19 cellular contexts compared by ENCODE assay signal in the genomic region with DNA sequence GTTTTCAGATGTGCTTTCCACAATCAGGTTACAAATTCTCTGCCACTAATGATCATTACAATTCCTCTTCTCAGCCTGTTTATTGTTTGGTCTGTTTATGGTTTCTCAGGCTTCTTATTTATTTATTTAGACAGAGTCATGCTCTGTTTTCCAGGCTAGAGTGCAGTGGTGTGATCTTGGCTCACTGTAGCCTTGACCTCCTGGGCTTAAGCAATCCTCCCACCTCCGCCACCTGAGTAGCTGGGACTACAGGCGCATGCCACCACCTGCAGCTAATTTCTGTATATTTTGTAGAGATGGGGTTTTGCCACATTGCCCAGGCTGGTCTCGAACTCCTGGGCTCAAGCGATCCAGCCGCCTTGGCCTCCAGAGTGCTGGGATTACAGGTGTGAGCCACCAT. TPM values are rescaled to one million over a fixed set of nuclear protein-coding genes. Genes with fewer than 3 reads are reported as not detected.
DNase-seq lines count a peak whose midpoint lies in the region; ATAC-seq and TF ChIP-seq lines count a peak whose summit lies in the region.
"Had no signal": no experiment of that assay in that cellular context is flagged by ENCODE, and none has a peak within 500 bp of the region (broad histone marks: within the 10 kb centered on the region; RNA-seq: fewer than 3 reads in every experiment).

No MANE protein-coding gene starts in this region.

- no peak overlapping the region for H3K27ac ChIP-seq in CD4-positive, alpha-beta memory T cell (ENCODE audit: low read depth, low read length)
- H3K27ac ChIP-seq: KMS-11, RWPE1 had no signal

- intact Hi-C loops in CD4-positive, alpha-beta memory T cell (cut with micrococcal nuclease) = no loop called here

- no peaks in the 10 kb centered on the region for H3K36me3 ChIP-seq in CD4-positive, alpha-beta memory T cell (ENCODE audit: insufficient read depth, low read length)

- CTCF ChIA-PET in CD4-positive, alpha-beta memory T cell (lab: Charles Lee; ENCODE audit: partially characterized antibody) = no interaction called here
- CTCF ChIA-PET in WTC11 (lab: Charles Lee) = interaction anchor here (1.2 kb wide), 1 partner anchor 17 kb away, joined by 3 read pairs; no protein-coding TSS in a partner anchor

- DNase-seq in CD4-positive, alpha-beta memory T cell = no peak
- DNase-seq in WTC11 (ENCODE audit: low spot score) = no peak
- no peak for DNase-seq in mesothelial cell of epicardium (ENCODE audit: low spot score in 2 of 2, unreplicated experiment in 2 of 2)
- no peak for DNase-seq in stimulated activated effector memory CD8-positive, alpha-beta T cell treated with anti-CD3 and anti-CD28 coated beads, Interleukin-12 subunit alpha, Interleukin-12 subunit beta, amount 100 ng/mL, for 72 hours (ENCODE audit: low spot score in 2 of 2)
- DNase-seq in mesenteric fat pad (ENCODE audit: low spot score) = no peak
- no peak for DNase-seq in RKO (ENCODE audit: low spot score)
- no peak for DNase-seq in NK-92 treated with Interleukin-12 subunit alpha and Interleukin-12 subunit beta, amount 100 ng/mL, for 24 hours (lab: John Stamatoyannopoulos, UW)
- DNase-seq: C1 segment of cervical spinal cord, DND-41, NCI-H1417 treated with DMSO at 0.1 percent for 48 hours, NCI-H2029, NCI-H345, NCI-H524 treated with DMSO at 0.1 percent for 48 hours, PC-3, SIG-M5 had no signal

- H3K9me3 Mint-ChIP-seq in CD4-positive, alpha-beta memory T cell = no peaks in the 10 kb centered on the region
- H3K9me3 Mint-ChIP-seq in WTC11 (no peaks in the 10 kb centered on the region), mesothelial cell of epicardium (no peaks in the 10 kb centered on the region)
- peaks cover 3% of the 10 kb centered on the region for H3K9me3 Mint-ChIP-seq in stimulated activated effector memory CD8-positive, alpha-beta T cell treated with anti-CD3 and anti-CD28 coated beads, Interleukin-12 subunit alpha, Interleukin-12 subunit beta, amount 100 ng/mL, for 72 hours

- ATAC-seq in WTC11 = no peak
- no peak for ATAC-seq in stimulated activated effector memory CD8-positive, alpha-beta T cell treated with anti-CD3 and anti-CD28 coated beads, Interleukin-12 subunit alpha, Interleukin-12 subunit beta, amount 100 ng/mL, for 72 hours
- ATAC-seq: PC-3 had no signal

- H3K27me3 ChIP-seq in CD4-positive, alpha-beta memory T cell (ENCODE audit: insufficient read depth, low read length) = no peaks in the 10 kb centered on the region

- H3K4me3 Mint-ChIP-seq in CD4-positive, alpha-beta memory T cell = peak overlapping the region in 2 of 8 donors; percentile 25 to 36
- peak overlapping the region; percentile 95 for H3K4me3 Mint-ChIP-seq in WTC11
- peak overlapping the region; percentile 93 for H3K4me3 Mint-ChIP-seq in mesothelial cell of epicardium
- peak overlapping the region; percentile 82 for H3K4me3 Mint-ChIP-seq in stimulated activated effector memory CD8-positive, alpha-beta T cell treated with anti-CD3 and anti-CD28 coated beads, Interleukin-12 subunit alpha, Interleukin-12 subunit beta, amount 100 ng/mL, for 72 hours

- peaks cover 6 to 16% of the 10 kb centered on the region in 2 donors for H3K36me3 Mint-ChIP-seq in CD4-positive, alpha-beta memory T cell
- H3K36me3 Mint-ChIP-seq in WTC11 (no peaks in the 10 kb centered on the region), mesothelial cell of epicardium (peaks cover under 1% of the 10 kb centered on the region)
- peaks cover 23% of the 10 kb centered on the region for H3K36me3 Mint-ChIP-seq in stimulated activated effector memory CD8-positive, alpha-beta T cell treated with anti-CD3 and anti-CD28 coated beads, Interleukin-12 subunit alpha, Interleukin-12 subunit beta, amount 100 ng/mL, for 72 hours

- H3K4me3 ChIP-seq in CD4-positive, alpha-beta memory T cell (ENCODE audit: low read length in 2 of 2) = no peak overlapping the region

- H3K27ac Mint-ChIP-seq in CD4-positive, alpha-beta memory T cell = peak overlapping the region in 6 of 7 donors; percentile 10 to 98 (median 70)
- H3K27ac Mint-ChIP-seq in WTC11 (no peak overlapping the region), mesothelial cell of epicardium (no peak overlapping the region)
- peak overlapping the region; percentile 97 for H3K27ac Mint-ChIP-seq in stimulated activated effector memory CD8-positive, alpha-beta T cell treated with anti-CD3 and anti-CD28 coated beads, Interleukin-12 subunit alpha, Interleukin-12 subunit beta, amount 100 ng/mL, for 72 hours

- no peak for TF ChIP-seq CTCF in WTC11 (IDR thresholded peaks at IDR 0.05)
- no peak for TF ChIP-seq CTCF in mesothelial cell of epicardium (IDR thresholded peaks at IDR 0.05; ENCODE audit: unreplicated experiment)

- H3K4me1 Mint-ChIP-seq in CD4-positive, alpha-beta memory T cell = peaks cover 6 to 32% (median 19%) of the 10 kb centered on the region in 4 donors
- H3K4me1 Mint-ChIP-seq in WTC11 (peaks cover 12% of the 10 kb centered on the region), mesothelial cell of epicardium (peaks cover 17% of the 10 kb centered on the region)
- peaks cover 22% of the 10 kb centered on the region for H3K4me1 Mint-ChIP-seq in stimulated activated effector memory CD8-positive, alpha-beta T cell treated with anti-CD3 and anti-CD28 coated beads, Interleukin-12 subunit alpha, Interleukin-12 subunit beta, amount 100 ng/mL, for 72 hours

- peaks cover 14% of the 10 kb centered on the region for H3K4me1 ChIP-seq in CD4-positive, alpha-beta memory T cell (ENCODE audit: insufficient read depth, low read length)

- peaks cover 0 to 5% of the 10 kb centered on the region in 2 donors for H3K27me3 Mint-ChIP-seq in CD4-positive, alpha-beta memory T cell
- no peaks in the 10 kb centered on the region; the same call in none of the 2 replicates for H3K27me3 Mint-ChIP-seq in WTC11 (ENCODE audit: low read depth)
- peaks cover 2% of the 10 kb centered on the region for H3K27me3 Mint-ChIP-seq in mesothelial cell of epicardium (ENCODE audit: low read depth)

- POLR2A ChIA-PET in CD4-positive, alpha-beta memory T cell (lab: Charles Lee; ENCODE audit: partially characterized antibody) = no interaction called here
- POLR2A ChIA-PET in WTC11 (lab: Charles Lee) = no interaction called here

- H3K9me3 ChIP-seq in CD4-positive, alpha-beta memory T cell (ENCODE audit: control insufficient read depth in 1 of 2, low read length in 2 of 2) = no peaks in the 10 kb centered on the region

TF ChIP-seq in WTC11, 78 proteins besides CTCF, POLR2A, EP300 and RAD21 (continues in another document):
- TF ChIP-seq, protein P1, sequence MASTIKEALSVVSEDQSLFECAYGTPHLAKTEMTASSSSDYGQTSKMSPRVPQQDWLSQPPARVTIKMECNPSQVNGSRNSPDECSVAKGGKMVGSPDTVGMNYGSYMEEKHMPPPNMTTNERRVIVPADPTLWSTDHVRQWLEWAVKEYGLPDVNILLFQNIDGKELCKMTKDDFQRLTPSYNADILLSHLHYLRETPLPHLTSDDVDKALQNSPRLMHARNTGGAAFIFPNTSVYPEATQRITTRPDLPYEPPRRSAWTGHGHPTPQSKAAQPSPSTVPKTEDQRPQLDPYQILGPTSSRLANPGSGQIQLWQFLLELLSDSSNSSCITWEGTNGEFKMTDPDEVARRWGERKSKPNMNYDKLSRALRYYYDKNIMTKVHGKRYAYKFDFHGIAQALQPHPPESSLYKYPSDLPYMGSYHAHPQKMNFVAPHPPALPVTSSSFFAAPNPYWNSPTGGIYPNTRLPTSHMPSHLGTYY (CRISPR knock-in tag; IDR thresholded peaks at IDR 0.05) = no peak
- TF ChIP-seq, protein P2, sequence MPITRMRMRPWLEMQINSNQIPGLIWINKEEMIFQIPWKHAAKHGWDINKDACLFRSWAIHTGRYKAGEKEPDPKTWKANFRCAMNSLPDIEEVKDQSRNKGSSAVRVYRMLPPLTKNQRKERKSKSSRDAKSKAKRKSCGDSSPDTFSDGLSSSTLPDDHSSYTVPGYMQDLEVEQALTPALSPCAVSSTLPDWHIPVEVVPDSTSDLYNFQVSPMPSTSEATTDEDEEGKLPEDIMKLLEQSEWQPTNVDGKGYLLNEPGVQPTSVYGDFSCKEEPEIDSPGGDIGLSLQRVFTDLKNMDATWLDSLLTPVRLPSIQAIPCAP (CRISPR knock-in tag; IDR thresholded peaks at IDR 0.05) = no peak
- TF ChIP-seq, protein P3, sequence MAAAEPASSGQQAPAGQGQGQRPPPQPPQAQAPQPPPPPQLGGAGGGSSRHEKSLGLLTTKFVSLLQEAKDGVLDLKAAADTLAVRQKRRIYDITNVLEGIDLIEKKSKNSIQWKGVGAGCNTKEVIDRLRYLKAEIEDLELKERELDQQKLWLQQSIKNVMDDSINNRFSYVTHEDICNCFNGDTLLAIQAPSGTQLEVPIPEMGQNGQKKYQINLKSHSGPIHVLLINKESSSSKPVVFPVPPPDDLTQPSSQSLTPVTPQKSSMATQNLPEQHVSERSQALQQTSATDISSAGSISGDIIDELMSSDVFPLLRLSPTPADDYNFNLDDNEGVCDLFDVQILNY (CRISPR knock-in tag; IDR thresholded peaks at IDR 0.05) = no peak
- TF ChIP-seq CREM (CRISPR knock-in tag; IDR thresholded peaks at IDR 0.05) = no peak
- TF ChIP-seq RELA (CRISPR knock-in tag; IDR thresholded peaks at IDR 0.05; ENCODE audit: borderline replicate concordance) = no peak
- no peak for TF ChIP-seq SMAD4 (CRISPR knock-in tag; IDR thresholded peaks at IDR 0.05)
- TF ChIP-seq, protein P4, sequence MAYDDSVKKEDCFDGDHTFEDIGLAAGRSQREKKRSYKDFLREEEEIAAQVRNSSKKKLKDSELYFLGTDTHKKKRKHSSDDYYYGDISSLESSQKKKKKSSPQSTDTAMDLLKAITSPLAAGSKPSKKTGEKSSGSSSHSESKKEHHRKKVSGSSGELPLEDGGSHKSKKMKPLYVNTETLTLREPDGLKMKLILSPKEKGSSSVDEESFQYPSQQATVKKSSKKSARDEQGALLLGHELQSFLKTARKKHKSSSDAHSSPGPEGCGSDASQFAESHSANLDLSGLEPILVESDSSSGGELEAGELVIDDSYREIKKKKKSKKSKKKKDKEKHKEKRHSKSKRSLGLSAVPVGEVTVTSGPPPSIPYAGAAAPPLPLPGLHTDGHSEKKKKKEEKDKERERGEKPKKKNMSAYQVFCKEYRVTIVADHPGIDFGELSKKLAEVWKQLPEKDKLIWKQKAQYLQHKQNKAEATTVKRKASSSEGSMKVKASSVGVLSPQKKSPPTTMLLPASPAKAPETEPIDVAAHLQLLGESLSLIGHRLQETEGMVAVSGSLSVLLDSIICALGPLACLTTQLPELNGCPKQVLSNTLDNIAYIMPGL (CRISPR knock-in tag; IDR thresholded peaks at IDR 0.05) = no peak
- no peak for TF ChIP-seq ZNF232 (CRISPR knock-in tag; IDR thresholded peaks at IDR 0.05)
- TF ChIP-seq ELF4 (CRISPR knock-in tag; IDR thresholded peaks at IDR 0.05; ENCODE audit: low read depth) = no peak

RNA-seq across cellular contexts. Expression of a gene that starts 2.1 kb away (rescaled TPM):
- total RNA-seq in CD4-positive, alpha-beta memory T cell = 10 to 100 TPM; 12.2 to 14.6 TPM
- polyA plus RNA-seq in CD4-positive, alpha-beta memory T cell = 1 to 10 TPM; 9.7 to 9.8 TPM
- total RNA-seq in WTC11 (2021) (9.0 to 10.4 TPM (median 9.8 TPM) in 3 replicates), mesothelial cell of epicardium (14.8 to 18.8 TPM (median 15.3 TPM) in 3 replicates), mesenteric fat pad (12.9 TPM)

RNA-seq across cellular contexts. Expression of a gene that starts 44.2 kb away (rescaled TPM):
- total RNA-seq in CD4-positive, alpha-beta memory T cell = not detected
- polyA plus RNA-seq in CD4-positive, alpha-beta memory T cell = 1 to 10 TPM in 1 of 2 donors, not detected in 1; 1.6 TPM
- total RNA-seq in WTC11 (2021) (not detected in 3 replicates), mesothelial cell of epicardium (not detected in 3 replicates), mesenteric fat pad (not detected)
- total RNA-seq: G401, HT-29, PC-3 had no signal

Comparison
In these comparisons a context has a peak if more than half of its experiments do, and no peak if none do; other contexts are left out.
1. H3K27ac Mint-ChIP-seq: peak in CD4-positive, alpha-beta memory T cell (6 of 7) and stimulated activated effector memory CD8-positive, alpha-beta T cell treated with anti-CD3 and anti-CD28 coated beads, Interleukin-12 subunit alpha, Interleukin-12 subunit beta, amount 100 ng/mL, for 72 hours (single experiment); none in WTC11 (single experiment) and mesothelial cell of epicardium (single experiment).